ENCODE assay signal across 25 cellular contexts in genomic region chr1:214384373-214385079, GRCh38.
"Had no signal": no experiment of that assay in that cellular context is flagged by ENCODE, and none has a peak within 500 bp of the region (broad histone marks: within the 10 kb centered on the region; RNA-seq: fewer than 3 reads in every experiment).

No MANE protein-coding gene starts in this region.

- ATAC-seq: activated CD4-positive, CD25-positive, alpha-beta regulatory T cell treated with anti-CD3 and anti-CD28 coated beads, Interleukin-2, amount 50 U/mL, for 24 hours; activated CD8-positive, alpha-beta T cell treated with anti-CD3 and anti-CD28 coated beads for 36 hours; body of pancreas; effector memory CD8-positive, alpha-beta T cell; left lung; naive thymus-derived CD4-positive, alpha-beta T cell; psoas muscle; T-cell had no signal

- H3K4me3 ChIP-seq: body of pancreas, cardiac muscle cell, colonic mucosa, dorsolateral prefrontal cortex, esophagus muscularis mucosa, left lung, lung, psoas muscle, testis, transverse colon had no signal

- DNase-seq: activated CD4-positive, alpha-beta T cell treated with anti-CD3 and anti-CD28 coated beads for 48 hours; activated CD8-positive, alpha-beta T cell treated with anti-CD3 and anti-CD28 coated beads for 36 hours; activated naive CD4-positive, alpha-beta T cell; activated T-cell treated with anti-CD3 and anti-CD28 coated beads, Interleukin-2, amount 50 U/mL, for 48 hours; body of pancreas; cerebellar nuclear complex; colonic mucosa; dorsolateral prefrontal cortex; effector memory CD8-positive, alpha-beta T cell; foreskin melanocyte; left lung; naive thymus-derived CD4-positive, alpha-beta T cell; nucleus accumbens; psoas muscle; stimulated activated naive CD4-positive, alpha-beta T cell; T-cell; testis; transverse colon; WERI-Rb-1 had no signal

- H3K9me3 ChIP-seq: body of pancreas, colonic mucosa, esophagus muscularis mucosa, left lung, psoas muscle, testis, transverse colon had no signal

- H3K36me3 Mint-ChIP-seq: activated naive CD4-positive, alpha-beta T cell treated with anti-CD3 and anti-CD28 coated beads, Interleukin-2, amount 50 U/mL, for 72 hours; T-cell had no signal

- H3K4me3 Mint-ChIP-seq: activated CD8-positive, alpha-beta T cell treated with anti-CD3 and anti-CD28 coated beads for 36 hours; effector memory CD8-positive, alpha-beta T cell; naive thymus-derived CD4-positive, alpha-beta T cell; T-cell had no signal

- H3K4me1 Mint-ChIP-seq: T-cell had no signal

- H3K27me3 ChIP-seq: body of pancreas, cardiac muscle cell, colonic mucosa, dorsolateral prefrontal cortex, esophagus muscularis mucosa, left lung, testis, transverse colon had no signal

- H3K27ac Mint-ChIP-seq: activated CD8-positive, alpha-beta T cell treated with anti-CD3 and anti-CD28 coated beads for 36 hours; effector memory CD8-positive, alpha-beta T cell; T-cell had no signal

- H3K36me3 ChIP-seq: colonic mucosa, transverse colon, WERI-Rb-1 had no signal

- H3K27me3 Mint-ChIP-seq: activated CD8-positive, alpha-beta T cell treated with anti-CD3 and anti-CD28 coated beads for 36 hours; naive thymus-derived CD4-positive, alpha-beta T cell; T-cell had no signal

- H3K4me1 ChIP-seq: body of pancreas, colonic mucosa, left lung, parathyroid adenoma, psoas muscle, testis, transverse colon had no signal

- H3K9me3 Mint-ChIP-seq: activated CD8-positive, alpha-beta T cell treated with anti-CD3 and anti-CD28 coated beads for 36 hours; activated naive CD4-positive, alpha-beta T cell treated with anti-CD3 and anti-CD28 coated beads, Interleukin-2, amount 50 U/mL, for 72 hours; effector memory CD8-positive, alpha-beta T cell; naive thymus-derived CD4-positive, alpha-beta T cell; T-cell had no signal
